Comparison of ENCODE assay signal across 25 cellular contexts in genomic region chr7:44320794-44321371, GRCh38. TPM values are rescaled to one million over a fixed set of nuclear protein-coding genes. Genes with fewer than 3 reads are reported as not detected.
DNase-seq lines count a peak whose midpoint lies in the region; ATAC-seq, FAIRE-seq and TF ChIP-seq lines count a peak whose summit lies in the region.
"Had no signal": no experiment of that assay in that cellular context is flagged by ENCODE, and none has a peak within 500 bp of the region (broad histone marks: within the 10 kb centered on the region; RNA-seq: fewer than 3 reads in every experiment).

No MANE protein-coding gene starts in this region.

- peaks cover 23% of the 10 kb centered on the region for H3K27me3 Mint-ChIP-seq in IgD-negative memory B cell

- H3K4me3 ChIP-seq in epithelial cell of proximal tubule (ENCODE audit: low read depth, low read length): peak overlapping the region; percentile 47
- H3K4me3 ChIP-seq: hepatocyte had no signal

- no peak for TF ChIP-seq CTCF in epithelial cell of proximal tubule (conservative IDR thresholded peaks at IDR 0.05; ENCODE audit: low read depth, low read length)

- H3K36me3 Mint-ChIP-seq in IgD-negative memory B cell: peaks cover 2% of the 10 kb centered on the region
- H3K36me3 Mint-ChIP-seq: CD4-positive, CD25-positive, alpha-beta regulatory T cell; mesothelial cell of epicardium had no signal

- no peak overlapping the region for H3K4me3 Mint-ChIP-seq in IgD-negative memory B cell
- H3K4me3 Mint-ChIP-seq: activated T-cell treated with anti-CD3 and anti-CD28 coated beads, Interleukin-2, amount 50 U/mL, for 24 hours; CD4-positive, CD25-positive, alpha-beta regulatory T cell; mesothelial cell of epicardium; nephron progenitor cell; T-helper 1 cell treated with Interleukin-12 subunit alpha and Interleukin-12 subunit beta and Interleukin-4 antibody, amounts not matched to agents 30 μg/mL and 1 μg/mL, for 36 hours had no signal

- FAIRE-seq in GM19239 (lab: Jason Lieb, UNC): no peak
- FAIRE-seq: endometrium, keratinocyte had no signal

- ATAC-seq in GM19395 (IDR thresholded peaks at IDR 0.05; ENCODE audit: unreplicated experiment): no peak

- DNase-seq in AG08396 (ENCODE audit: low spot score) (peak; percentile 21), epithelial cell of proximal tubule (ENCODE audit: low read depth) (no peak), mesenteric fat pad (ENCODE audit: low spot score) (peak; percentile 49), COLO829 (ENCODE audit: low spot score) (no peak), A172 (ENCODE audit: low spot score) (no peak), GM19239 (ENCODE audit: insufficient read length, low spot score) (no peak)
- DNase-seq: activated CD4-positive, alpha-beta T cell treated with anti-CD3 and anti-CD28 coated beads, Interleukin-2, amount 50 U/mL, for 48 hours; activated naive CD4-positive, alpha-beta T cell treated with Interleukin-2 at 50 U/mL for 16 hours; activated T-cell treated with anti-CD3 and anti-CD28 coated beads, Interleukin-2, amount 50 U/mL, for 24 hours; CD4-positive, CD25-positive, alpha-beta regulatory T cell; DND-41; KG1; NCI-H2107; NCI-H526 treated with DMSO at 0.1 percent for 48 hours; nephron progenitor cell; OCI-M1; SIG-M5 had no signal

- H3K9me3 Mint-ChIP-seq in IgD-negative memory B cell: peaks cover 0 to 1% (median 0%) of the 10 kb centered on the region in 3 donors
- H3K9me3 Mint-ChIP-seq: activated T-cell treated with anti-CD3 and anti-CD28 coated beads, Interleukin-2, amount 50 U/mL, for 24 hours; T-helper 1 cell treated with Interleukin-12 subunit alpha and Interleukin-12 subunit beta and Interleukin-4 antibody, amounts not matched to agents 30 μg/mL and 1 μg/mL, for 36 hours had no signal

- H3K4me1 Mint-ChIP-seq in IgD-negative memory B cell: peaks cover 0 to 5% (median 2%) of the 10 kb centered on the region in 3 donors

- peak overlapping the region in 2 of 3 donors; percentile 23 to 57 for H3K27ac Mint-ChIP-seq in IgD-negative memory B cell
- H3K27ac Mint-ChIP-seq: activated T-cell treated with anti-CD3 and anti-CD28 coated beads, Interleukin-2, amount 50 U/mL, for 24 hours; mesothelial cell of epicardium; nephron progenitor cell; T-helper 1 cell treated with Interleukin-12 subunit alpha and Interleukin-12 subunit beta and Interleukin-4 antibody, amounts not matched to agents 30 μg/mL and 1 μg/mL, for 36 hours had no signal

RNA-seq across cellular contexts. Expression of gene CAMK2B, which starts 4.5 kb away (rescaled TPM):
- polyA plus RNA-seq in IgD-negative memory B cell: not detected
- total RNA-seq in epithelial cell of proximal tubule (not detected in 2 replicates), mesenteric fat pad (1.2 TPM)
- total RNA-seq in A172 (2014; rRNA removed; shearing (Covaris generic)): 1.9 and 3.1 TPM in 2 replicates
- total RNA-seq: CD4-positive, CD25-positive, alpha-beta regulatory T cell had no signal
- polyA plus RNA-seq: AG04450; CD4-positive, CD25-positive, alpha-beta regulatory T cell had no signal

Comparison
In these comparisons a context has a peak if more than half of its experiments do, and no peak if none do; other contexts are left out.
1. DNase-seq: peak in AG08396 (single experiment) and mesenteric fat pad (single experiment); none in epithelial cell of proximal tubule (single experiment), COLO829 (single experiment), A172 (single experiment) and GM19239 (single experiment).